In genomic region chr19:3333020-3333583, GRCh38 we compare ENCODE assay signal across 12 cellular contexts.
"Had no signal": no experiment of that assay in that cellular context is flagged by ENCODE, and none has a peak within 500 bp of the region (broad histone marks: within the 10 kb centered on the region; RNA-seq: fewer than 3 reads in every experiment).

No MANE protein-coding gene starts in this region.

- H3K4me3 ChIP-seq: coronary artery, hepatocyte, pancreas, upper lobe of left lung had no signal

- H3K9me3 ChIP-seq: pancreas, upper lobe of left lung had no signal

- DNase-seq: activated CD4-positive, alpha-beta T cell treated with anti-CD3 and anti-CD28 coated beads, Interleukin-2, amount 50 U/mL, for 1 hour; activated effector memory CD4-positive, alpha-beta T cell treated with anti-CD3 and anti-CD28 coated beads, Interleukin-2, amount 50 U/mL, for 16 hours; activated T-cell treated with anti-CD3 and anti-CD28 coated beads, Interleukin-2, amount 50 U/mL, for 1 hour; caudate nucleus; effector CD4-positive, alpha-beta T cell; retina; stimulated activated CD4-positive, alpha-beta T cell treated with anti-CD3 and anti-CD28 coated beads, Interleukin-15, amount 100 ng/mL, for 24 hours; stimulated activated CD4-positive, alpha-beta T cell treated with anti-CD3 and anti-CD28 coated beads, Interleukin-4, amount 100 ng/mL, for 4 hours; upper lobe of left lung had no signal

- H3K36me3 ChIP-seq: pancreas, upper lobe of left lung had no signal

- ATAC-seq: pancreas had no signal

- H3K27ac ChIP-seq: coronary artery, hepatocyte, pancreas, upper lobe of left lung had no signal

- H3K27me3 ChIP-seq: pancreas, upper lobe of left lung had no signal
